Comparison of ENCODE assay signal across 35 cellular contexts in genomic region chr4:19241845-19242244, GRCh38.
"Had no signal": no experiment of that assay in that cellular context is flagged by ENCODE, and none has a peak within 500 bp of the region (broad histone marks: within the 10 kb centered on the region; RNA-seq: fewer than 3 reads in every experiment).

No MANE protein-coding gene starts in this region.

- H3K4me3 ChIP-seq: MG63, Peyer's patch had no signal

- H3K27me3 ChIP-seq: brain microvascular endothelial cell, MG63, Peyer's patch had no signal

- DNase-seq: activated B cell treated with CpG ODN at 0.5 μM for 24 hours; activated CD4-positive, alpha-beta memory T cell treated with anti-CD3 and anti-CD28 coated beads, Interleukin-2, amount 10 ng/mL, durations not matched to agents 7 days and 5 days; activated CD4-positive, alpha-beta T cell treated with anti-CD3 and anti-CD28 coated beads for 1 hour; activated CD4-positive, alpha-beta T cell treated with anti-CD3 and anti-CD28 coated beads for 48 hours; activated CD8-positive, alpha-beta memory T cell treated with anti-CD3 and anti-CD28 coated beads for 24 hours; activated CD8-positive, alpha-beta memory T cell treated with anti-CD3 and anti-CD28 coated beads, Interleukin-2, amount 10 ng/mL, durations not matched to agents 7 days and 5 days; activated CD8-positive, alpha-beta memory T cell treated with anti-CD3 and anti-CD28 coated beads, Interleukin-2, amount 50 U/mL, for 48 hours; activated effector memory CD4-positive, alpha-beta T cell treated with Interleukin-2 at 50 U/mL for 16 hours; activated naive CD4-positive, alpha-beta T cell treated with anti-CD3 and anti-CD28 coated beads, Interleukin-2, amount 10 ng/mL, durations not matched to agents 7 days and 5 days; activated naive CD8-positive, alpha-beta T cell treated with anti-CD3 and anti-CD28 coated beads, Interleukin-2, amount 50 U/mL, for 24 hours; activated T-cell treated with anti-CD3 and anti-CD28 coated beads, Interleukin-2, amount 50 U/mL, for 48 hours; amniotic stem cell; aorta; brain microvascular endothelial cell; central memory CD4-positive, alpha-beta T cell; Kasumi-1; KG1; MG63; NCI-H1048; NCI-H1105 treated with DMSO at 0.1 percent for 48 hours; NCI-H1436; NCI-H1694; NCI-H1930; NCI-H2081 treated with DMSO at 0.1 percent for 48 hours; NCI-H226; NCI-H446 treated with DMSO at 0.1 percent for 48 hours; NCI-H524; NCI-H69; NK-92 treated with Interleukin-12 subunit alpha and Interleukin-12 subunit beta, amount 100 ng/mL, for 24 hours; PC-3; Peyer's patch; SIG-M5 had no signal

- ATAC-seq: activated CD8-positive, alpha-beta memory T cell treated with anti-CD3 and anti-CD28 coated beads, Interleukin-2, amount 10 ng/mL, durations not matched to agents 7 days and 5 days; activated naive CD8-positive, alpha-beta T cell treated with anti-CD3 and anti-CD28 coated beads, Interleukin-2, amount 50 U/mL, for 24 hours; PC-3; Right ventricle myocardium inferior had no signal

- H3K27ac ChIP-seq: brain microvascular endothelial cell, Peyer's patch, RWPE1, VCaP had no signal

- H3K9me3 ChIP-seq: MG63, Peyer's patch had no signal

- H3K4me1 ChIP-seq: Peyer's patch had no signal

- H3K36me3 ChIP-seq: brain microvascular endothelial cell, MG63, Peyer's patch had no signal
